8 cellular contexts compared by ENCODE assay signal in the genomic region with DNA sequence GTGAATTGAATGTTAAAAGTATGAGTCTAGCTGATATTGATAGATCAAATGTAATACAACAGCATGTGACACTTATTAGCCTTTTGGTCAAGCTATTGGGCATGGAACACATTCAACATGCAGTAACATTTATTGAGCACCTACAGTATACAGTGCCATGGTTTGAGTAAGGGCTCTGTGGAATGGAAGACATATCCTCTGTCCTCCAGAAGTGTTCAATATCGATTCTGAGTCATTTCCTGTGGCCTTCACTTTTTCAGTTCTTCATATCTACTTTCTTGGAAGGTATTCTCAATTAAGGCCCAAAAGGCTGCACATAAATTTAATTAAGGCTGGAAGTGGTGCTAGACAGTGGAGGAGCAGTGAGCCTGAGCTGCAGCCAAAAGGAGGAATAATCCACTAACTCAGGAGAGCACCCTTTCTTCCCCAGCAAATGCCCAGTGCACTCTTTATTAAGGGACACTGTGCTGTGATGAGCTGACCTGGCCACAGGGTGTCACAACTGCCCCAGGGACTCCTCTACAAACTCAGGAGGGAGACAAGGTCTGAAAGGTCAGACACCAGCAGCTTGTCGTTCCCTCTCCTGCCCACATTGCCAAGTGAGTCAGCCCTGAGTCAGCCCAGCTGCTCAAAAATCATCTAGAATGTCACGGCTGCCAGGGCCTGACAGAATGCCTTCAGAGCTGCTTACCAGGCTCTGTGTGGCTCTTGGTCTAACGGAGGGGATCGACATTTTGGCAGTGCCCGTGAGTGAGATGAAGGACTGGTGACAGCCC.
DNase-seq lines count a peak whose midpoint lies in the region; ATAC-seq, FAIRE-seq and TF ChIP-seq lines count a peak whose summit lies in the region.

No MANE protein-coding gene starts in this region.

- H3K27me3 ChIP-seq in vagina: no peaks in the 10 kb centered on the region

- no peaks in the 10 kb centered on the region for H3K36me3 ChIP-seq in vagina

- intact Hi-C loops in vagina (cut with DNase I): no loop called here

- peak; percentile 41 for TF ChIP-seq CTCF in D721Med (IDR thresholded peaks at IDR 0.05; ENCODE audit: insufficient read depth, missing control alignments)
- TF ChIP-seq CTCF in vagina (IDR thresholded peaks at IDR 0.05): peak in 1 of 3 experiments; percentile 18

- DNase-seq in D721Med (ENCODE audit: insufficient read length, low spot score): no peak
- peak; percentile 26 for DNase-seq in HuH-7.5 (ENCODE audit: low spot score)
- peak in 1 of 3 donors; percentile 8 for DNase-seq in T-helper 17 cell
- DNase-seq in anterior cingulate cortex (lab: John Stamatoyannopoulos, UW): peak in 39 of 58 donors; percentile 4 to 68 (median 31)
- peak; percentile 73 for DNase-seq in iPS DF 19.7 (ENCODE audit: low read depth, low spot score)
- peak; percentile 73 to 84 (median 74) for DNase-seq in stimulated activated CD4-positive, alpha-beta T cell treated with anti-CD3 and anti-CD28 coated beads, Interleukin-12 subunit alpha, Interleukin-12 subunit beta, amount 100 ng/mL, for 48 hours (ENCODE audit: low read depth in 2 of 3, low spot score in 1 of 3)
- DNase-seq in vagina (ENCODE audit: extremely low spot score in 2 of 2): no peak
- no peak for DNase-seq in NCI-H2107 (lab: John Stamatoyannopoulos, UW)

- H3K27ac Mint-ChIP-seq in T-helper 17 cell: peak overlapping the region; percentile 65

- FAIRE-seq in D721Med (lab: Jason Lieb, UNC): no peak

- TF ChIP-seq POLR2A in vagina (IDR thresholded peaks at IDR 0.05): no peak

- no peaks in the 10 kb centered on the region for H3K27me3 Mint-ChIP-seq in T-helper 17 cell

- ATAC-seq in T-helper 17 cell: peak; percentile 73

- no peak overlapping the region for H3K4me3 Mint-ChIP-seq in T-helper 17 cell

- H3K9me3 ChIP-seq in T-helper 17 cell (ENCODE audit: control insufficient read depth, low read length, poor library complexity, severe bottlenecking) (no peaks in the 10 kb centered on the region), vagina (no peaks in the 10 kb centered on the region)

- no peaks in the 10 kb centered on the region for H3K36me3 Mint-ChIP-seq in T-helper 17 cell (ENCODE audit: low read depth)

- no peak overlapping the region for H3K4me3 ChIP-seq in vagina

- no peak overlapping the region for H3K27ac ChIP-seq in vagina

- peaks cover 15% of the 10 kb centered on the region for H3K4me1 Mint-ChIP-seq in T-helper 17 cell

- no peaks in the 10 kb centered on the region for H3K4me1 ChIP-seq in vagina

Comparison
In these comparisons a context has a peak if more than half of its experiments do, and no peak if none do; other contexts are left out.
1. DNase-seq: peak in HuH-7.5 (single experiment), anterior cingulate cortex (39 of 58), iPS DF 19.7 (single experiment) and stimulated activated CD4-positive, alpha-beta T cell treated with anti-CD3 and anti-CD28 coated beads, Interleukin-12 subunit alpha, Interleukin-12 subunit beta, amount 100 ng/mL, for 48 hours (3 of 3); none in D721Med (single experiment), vagina (0 of 2) and NCI-H2107 (single experiment).